ENCODE assay signal across 15 cellular contexts in the genomic region with DNA sequence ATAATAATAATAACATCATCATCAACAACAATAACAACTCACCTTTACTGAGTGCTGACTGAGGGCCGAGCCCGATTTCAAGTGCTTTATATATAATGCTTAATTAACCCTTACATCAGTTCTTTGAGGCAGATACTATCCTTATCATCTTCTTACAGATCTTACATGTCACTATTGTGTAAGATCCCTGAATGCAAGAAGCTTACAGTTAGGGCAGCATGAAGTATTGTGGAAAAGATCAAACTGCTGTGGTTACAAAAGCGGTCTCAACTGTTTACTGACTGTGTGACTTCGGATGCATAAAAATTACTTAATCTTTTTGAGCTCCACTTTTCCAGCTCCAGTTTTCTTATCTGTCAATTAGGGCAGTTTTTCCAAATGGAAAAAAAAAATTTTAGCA. TPM values are rescaled to one million over a fixed set of nuclear protein-coding genes. Genes with fewer than 3 reads are reported as not detected.
DNase-seq lines count a peak whose midpoint lies in the region; ATAC-seq and TF ChIP-seq lines count a peak whose summit lies in the region.
"Had no signal": no experiment of that assay in that cellular context is flagged by ENCODE, and none has a peak within 500 bp of the region (broad histone marks: within the 10 kb centered on the region; RNA-seq: fewer than 3 reads in every experiment).

No MANE protein-coding gene starts in this region.

- peaks cover 18 to 49% (median 32%) of the 10 kb centered on the region in 4 donors for H3K4me1 Mint-ChIP-seq in CD4-positive, alpha-beta memory T cell
- H3K4me1 Mint-ChIP-seq in endodermal cell, result peaks cover 31% of the 10 kb centered on the region

- ATAC-seq in psoas muscle, result no peak

- H3K4me3 ChIP-seq in CD4-positive, alpha-beta memory T cell (ENCODE audit: low read length in 2 of 2), result no peak overlapping the region
- no peak overlapping the region for H3K4me3 ChIP-seq in endodermal cell (ENCODE audit: low read length)
- H3K4me3 ChIP-seq in psoas muscle, result no peak overlapping the region

- no peak overlapping the region for H3K27ac ChIP-seq in CD4-positive, alpha-beta memory T cell (ENCODE audit: low read depth, low read length)
- peak overlapping the region; percentile 74 for H3K27ac ChIP-seq in endodermal cell (ENCODE audit: low read depth, low read length)
- H3K27ac ChIP-seq in psoas muscle, result peak overlapping the region; percentile 79
- H3K27ac ChIP-seq in substantia nigra (ENCODE audit: low read depth, low read length, poor library complexity, severe bottlenecking), result no peak overlapping the region

- POLR2A ChIA-PET in CD4-positive, alpha-beta memory T cell (lab: Charles Lee; ENCODE audit: partially characterized antibody), result interaction anchor here (0.7 to 5.2 kb wide), 2 partner anchors 13 to 20 kb away, joined by 3 to 26 read pairs; a partner anchor contains a TSS

- intact Hi-C loops in CD4-positive, alpha-beta memory T cell (cut with micrococcal nuclease), result no loop called here
- intact Hi-C loops in psoas muscle (cut with DNase I), result no loop called here
- intact Hi-C loops in head of caudate nucleus (cut with DNase I), result no loop called here

- no peaks in the 10 kb centered on the region for H3K27me3 Mint-ChIP-seq in CD4-positive, alpha-beta memory T cell
- H3K27me3 Mint-ChIP-seq in endodermal cell (ENCODE audit: insufficient read depth), result no peaks in the 10 kb centered on the region
- H3K27me3 Mint-ChIP-seq: naive B cell; stimulated activated naive CD8-positive, alpha-beta T cell treated with anti-CD3 and anti-CD28 coated beads, Interleukin-15, Interleukin-2, amounts not matched to agents 100 ng/mL and 50 ng/mL, for 24 hours had no signal

- H3K27me3 ChIP-seq in CD4-positive, alpha-beta memory T cell (ENCODE audit: insufficient read depth, low read length), result no peaks in the 10 kb centered on the region
- no peaks in the 10 kb centered on the region for H3K27me3 ChIP-seq in endodermal cell (ENCODE audit: control insufficient read depth, insufficient read depth, low read length, poor library complexity, severe bottlenecking)
- H3K27me3 ChIP-seq in psoas muscle (ENCODE audit: insufficient read depth in 3 of 3, low read length in 2 of 3), result peaks cover 0 to 3% (median 0%) of the 10 kb centered on the region in 3 donors

- peaks cover 0 to 17% of the 10 kb centered on the region in 2 donors for H3K36me3 Mint-ChIP-seq in CD4-positive, alpha-beta memory T cell
- peaks cover 49% of the 10 kb centered on the region for H3K36me3 Mint-ChIP-seq in endodermal cell (ENCODE audit: low read depth)
- H3K36me3 Mint-ChIP-seq: immature natural killer cell had no signal

- H3K9me3 ChIP-seq in CD4-positive, alpha-beta memory T cell (ENCODE audit: control insufficient read depth in 1 of 2, low read length in 2 of 2), result no peaks in the 10 kb centered on the region
- H3K9me3 ChIP-seq in endodermal cell (ENCODE audit: control insufficient read depth, low read length), result no peaks in the 10 kb centered on the region
- no peaks in the 10 kb centered on the region for H3K9me3 ChIP-seq in psoas muscle

- H3K27ac Mint-ChIP-seq in CD4-positive, alpha-beta memory T cell, result peak overlapping the region; percentile 62 to 92 (median 81)
- no peak overlapping the region for H3K27ac Mint-ChIP-seq in endodermal cell
- H3K27ac Mint-ChIP-seq: activated naive CD4-positive, alpha-beta T cell treated with anti-CD3 and anti-CD28 coated beads, Interleukin-2, amount 10 ng/mL, durations not matched to agents 7 days and 5 days; stimulated activated naive CD8-positive, alpha-beta T cell treated with anti-CD3 and anti-CD28 coated beads, Interleukin-15, Interleukin-2, amounts not matched to agents 100 ng/mL and 50 ng/mL, for 24 hours had no signal

- H3K9ac ChIP-seq in endodermal cell (ENCODE audit: extremely low read depth, low read length, poor library complexity, severe bottlenecking), result no peak overlapping the region

- no peak for DNase-seq in CD4-positive, alpha-beta memory T cell
- peak; percentile 54 for DNase-seq in NOMO-1 treated with dmso at 0.1 percent for 144 hours (lab: John Stamatoyannopoulos, UW; ENCODE audit: unreplicated experiment)
- DNase-seq in endodermal cell, result no peak
- no peak for DNase-seq in psoas muscle
- no peak for DNase-seq in head of caudate nucleus
- DNase-seq in stimulated activated CD4-positive, alpha-beta T cell treated with anti-CD3 and anti-CD28 coated beads, Interleukin-4, amount 100 ng/mL, for 1 hour, result no peak
- no peak for DNase-seq in substantia nigra (lab: John Stamatoyannopoulos, UW)
- no peak for DNase-seq in kidney glomerular epithelial cell (lab: John Stamatoyannopoulos, UW)
- DNase-seq: activated CD4-positive, alpha-beta T cell treated with anti-CD3 and anti-CD28 coated beads, Interleukin-2, amount 50 U/mL, for 48 hours; HCEC 1CT; naive B cell; stimulated activated CD4-positive, alpha-beta T cell treated with anti-CD3 and anti-CD28 coated beads, Interleukin-1b, Interleukin-23, amount 100 ng/mL, for 48 hours had no signal

- peaks cover 10% of the 10 kb centered on the region for H3K36me3 ChIP-seq in CD4-positive, alpha-beta memory T cell (ENCODE audit: insufficient read depth, low read length)
- H3K36me3 ChIP-seq in endodermal cell (ENCODE audit: control insufficient read depth, insufficient read depth, low read length) (peaks cover 53% of the 10 kb centered on the region), psoas muscle (ENCODE audit: insufficient read depth in 1 of 2, low read depth in 1 of 2) (peaks cover 0 to 40% of the 10 kb centered on the region in 2 donors)

- H3K9me3 Mint-ChIP-seq in CD4-positive, alpha-beta memory T cell, result no peaks in the 10 kb centered on the region
- no peaks in the 10 kb centered on the region for H3K9me3 Mint-ChIP-seq in endodermal cell
- H3K9me3 Mint-ChIP-seq: activated naive CD4-positive, alpha-beta T cell treated with anti-CD3 and anti-CD28 coated beads, Interleukin-2, amount 10 ng/mL, durations not matched to agents 7 days and 5 days; immature natural killer cell; naive B cell; stimulated activated naive CD8-positive, alpha-beta T cell treated with anti-CD3 and anti-CD28 coated beads, Interleukin-15, Interleukin-2, amounts not matched to agents 100 ng/mL and 50 ng/mL, for 24 hours had no signal

- 89 to 96% methylated on average over 4 of the region's 4 CpGs for WGBS in endodermal cell (ENCODE audit: insufficient coverage in 1 of 2, insufficient read length in 1 of 2), 2 experiments
- 55 to 71% (median 58%) methylated on average over 4 of the region's 4 CpGs for WGBS in psoas muscle, 3 donors

- TF ChIP-seq CTCF in endodermal cell (conservative IDR thresholded peaks at IDR 0.05) (no peak), psoas muscle (IDR thresholded peaks at IDR 0.05) (no peak)

- peak overlapping the region in 1 of 8 donors; percentile 17 for H3K4me3 Mint-ChIP-seq in CD4-positive, alpha-beta memory T cell
- no peak overlapping the region for H3K4me3 Mint-ChIP-seq in endodermal cell
- H3K4me3 Mint-ChIP-seq: stimulated activated naive CD8-positive, alpha-beta T cell treated with anti-CD3 and anti-CD28 coated beads, Interleukin-15, Interleukin-2, amounts not matched to agents 100 ng/mL and 50 ng/mL, for 24 hours had no signal

- CTCF ChIA-PET in CD4-positive, alpha-beta memory T cell (lab: Charles Lee; ENCODE audit: partially characterized antibody), result no interaction called here

- peaks cover 35% of the 10 kb centered on the region for H3K4me1 ChIP-seq in CD4-positive, alpha-beta memory T cell (ENCODE audit: insufficient read depth, low read length)
- H3K4me1 ChIP-seq in endodermal cell (ENCODE audit: control insufficient read depth, insufficient read depth, low read length) (peaks cover 12% of the 10 kb centered on the region), psoas muscle (peaks cover 15% of the 10 kb centered on the region)

RNA-seq across cellular contexts. Expression of a gene that starts 3.3 kb away (rescaled TPM):
- 10 to 100 TPM; 61.5 to 67.5 TPM for total RNA-seq in CD4-positive, alpha-beta memory T cell
- polyA plus RNA-seq in CD4-positive, alpha-beta memory T cell, result 10 to 100 TPM; 52.6 to 66.2 TPM
- 100 to 1,000 TPM; 306 to 402 TPM for total RNA-seq in endodermal cell
- polyA plus RNA-seq in endodermal cell (2013, experiment 1 of 2), result 281 TPM
- 251 TPM for polyA plus RNA-seq in endodermal cell (2013, experiment 2 of 2)
- 10 to 100 TPM; 20.0 to 50.6 (median 34.1) TPM for total RNA-seq in psoas muscle
- polyA plus RNA-seq in psoas muscle, result 10 to 100 TPM; 19.2 to 20.2 (median 19.7) TPM

RNA-seq across cellular contexts. Expression of a gene that starts 6.1 kb away (rescaled TPM):
- under 1 TPM; 0.28 to 0.29 TPM for total RNA-seq in CD4-positive, alpha-beta memory T cell
- polyA plus RNA-seq in CD4-positive, alpha-beta memory T cell, result under 1 TPM; 0.13 to 0.26 TPM
- total RNA-seq in endodermal cell, result 10 to 100 TPM; 36.1 to 55.5 TPM
- 85.1 TPM for polyA plus RNA-seq in endodermal cell (2013, experiment 1 of 2)
- 79.7 TPM for polyA plus RNA-seq in endodermal cell (2013, experiment 2 of 2)
- total RNA-seq in psoas muscle, result under 1 TPM; 0.04 to 0.22 (median 0.16) TPM
- polyA plus RNA-seq in psoas muscle, result under 1 TPM; 0.04 to 0.09 (median 0.04) TPM
- polyA plus RNA-seq: immature natural killer cell had no signal

RNA-seq across cellular contexts. Expression of a gene that starts 12.3 kb away (rescaled TPM):
- 10 to 100 TPM; 33.1 to 40.3 TPM for total RNA-seq in CD4-positive, alpha-beta memory T cell
- 10 to 100 TPM; 55.4 to 66.2 TPM for polyA plus RNA-seq in CD4-positive, alpha-beta memory T cell
- 1 to 10 TPM; 3.0 to 5.1 TPM for total RNA-seq in endodermal cell
- polyA plus RNA-seq in endodermal cell (2013, experiment 1 of 2), result 1.8 TPM
- 1.2 TPM for polyA plus RNA-seq in endodermal cell (2013, experiment 2 of 2)
- total RNA-seq in psoas muscle, result 1 to 10 TPM; 4.6 to 6.5 (median 6.2) TPM
- 1 to 10 TPM; 4.2 to 7.8 (median 6.5) TPM for polyA plus RNA-seq in psoas muscle

RNA-seq across cellular contexts. Expression of a gene that starts 20.7 kb away (rescaled TPM):
- 1,000 to 10,000 TPM; 1,574 to 1,622 TPM for total RNA-seq in CD4-positive, alpha-beta memory T cell
- polyA plus RNA-seq in CD4-positive, alpha-beta memory T cell, result 1,000 to 10,000 TPM; 1,528 to 2,293 TPM
- total RNA-seq in endodermal cell (1,000 to 10,000 TPM; 1,077 to 1,196 TPM), psoas muscle (1,000 to 10,000 TPM in 1 of 4 donors, 100 to 1,000 TPM in 3; 506 to 1,045 (median 824) TPM)
- polyA plus RNA-seq in endodermal cell (2013, experiment 1 of 2), result 1,840 TPM
- 1,865 TPM for polyA plus RNA-seq in endodermal cell (2013, experiment 2 of 2)
- polyA plus RNA-seq in psoas muscle, result 1,000 to 10,000 TPM; 2,533 to 3,118 (median 2,913) TPM

RNA-seq across cellular contexts. Expression of a gene that starts 38.6 kb away (rescaled TPM):
- 10 to 100 TPM; 24.1 to 25.5 TPM for total RNA-seq in CD4-positive, alpha-beta memory T cell
- 10 to 100 TPM; 12.8 to 17.7 TPM for polyA plus RNA-seq in CD4-positive, alpha-beta memory T cell
- total RNA-seq in endodermal cell, result 10 to 100 TPM; 17.7 to 18.5 TPM
- 13.4 TPM for polyA plus RNA-seq in endodermal cell (2013, experiment 1 of 2)
- polyA plus RNA-seq in endodermal cell (2013, experiment 2 of 2), result 11.3 TPM
- total RNA-seq in psoas muscle, result 10 to 100 TPM in 2 of 4 donors, 1 to 10 TPM in 2; 8.7 to 16.8 (median 12.8) TPM
- 10 to 100 TPM; 10.4 to 17.8 (median 10.6) TPM for polyA plus RNA-seq in psoas muscle

Comparison
In these comparisons a context has a peak if more than half of its experiments do, and no peak if none do; other contexts are left out.
1. H3K27ac ChIP-seq: peak in endodermal cell (single experiment) and psoas muscle (single experiment); none in CD4-positive, alpha-beta memory T cell (single experiment) and substantia nigra (single experiment).
2. RNA of a gene that starts 3.3 kb away (total RNA-seq): 306 to 402 TPM in endodermal cell; 61.5 to 67.5 TPM in CD4-positive, alpha-beta memory T cell and 20.0 to 50.6 TPM in psoas muscle; every median in the first group is over 4 times any median in the second.
3. RNA of a gene that starts 6.1 kb away (total RNA-seq): 36.1 to 55.5 TPM in endodermal cell; 0.28 to 0.29 TPM in CD4-positive, alpha-beta memory T cell and 0.04 to 0.22 TPM in psoas muscle; every median in the first group is over 10 times any median in the second.
4. RNA of a gene that starts 12.3 kb away (total RNA-seq): 33.1 to 40.3 TPM in CD4-positive, alpha-beta memory T cell; 4.6 to 6.5 TPM in psoas muscle and 3.0 to 5.1 TPM in endodermal cell; every median in the first group is over 4 times any median in the second.